ENCODE assay signal across 24 cellular contexts in genomic region chr10:33974976-33975478, GRCh38.
"Had no signal": no experiment of that assay in that cellular context is flagged by ENCODE, and none has a peak within 500 bp of the region (broad histone marks: within the 10 kb centered on the region; RNA-seq: fewer than 3 reads in every experiment).

No MANE protein-coding gene starts in this region.

- H3K9ac ChIP-seq: KMS-11, SK-N-SH had no signal

- H3K27me3 Mint-ChIP-seq: IgD-negative memory B cell had no signal

- H3K4me3 ChIP-seq: K562 had no signal

- DNase-seq: Kasumi-1; MV-4-11; NCI-H1048; NCI-H1436; NCI-H187 treated with DMSO at 0.1 percent for 48 hours; NCI-H2029 treated with DMSO at 0.1 percent for 48 hours; NCI-H2171 treated with DMSO at 0.1 percent for 48 hours; NCI-H345; NCI-H446 treated with DMSO at 0.1 percent for 48 hours; NCI-H510A treated with DMSO at 0.1 percent for 48 hours; NCI-H526; NCI-H748 treated with DMSO at 0.1 percent for 48 hours; NK-92 treated with Interleukin-12 subunit alpha and Interleukin-12 subunit beta, amount 100 ng/mL, for 24 hours; PC-3; SHP77; SK-N-SH; SW 1271; T-cell had no signal

- H3K4me2 ChIP-seq: KMS-11, SK-N-SH had no signal

- H3K9me3 Mint-ChIP-seq: T-cell had no signal

- ATAC-seq: K562, Panc1, PC-3, T-cell had no signal

- H3K27ac Mint-ChIP-seq: IgD-negative memory B cell, T-cell had no signal

- H3K9me3 ChIP-seq: SK-N-SH had no signal

- H3K4me3 Mint-ChIP-seq: IgD-negative memory B cell, T-cell had no signal

- H3K4me1 Mint-ChIP-seq: T-cell had no signal

- H3K36me3 Mint-ChIP-seq: IgD-negative memory B cell, T-cell had no signal

- H3K27ac ChIP-seq: HL-60, KMS-11, RWPE1 had no signal
